19 cellular contexts compared by ENCODE assay signal in the genomic region with DNA sequence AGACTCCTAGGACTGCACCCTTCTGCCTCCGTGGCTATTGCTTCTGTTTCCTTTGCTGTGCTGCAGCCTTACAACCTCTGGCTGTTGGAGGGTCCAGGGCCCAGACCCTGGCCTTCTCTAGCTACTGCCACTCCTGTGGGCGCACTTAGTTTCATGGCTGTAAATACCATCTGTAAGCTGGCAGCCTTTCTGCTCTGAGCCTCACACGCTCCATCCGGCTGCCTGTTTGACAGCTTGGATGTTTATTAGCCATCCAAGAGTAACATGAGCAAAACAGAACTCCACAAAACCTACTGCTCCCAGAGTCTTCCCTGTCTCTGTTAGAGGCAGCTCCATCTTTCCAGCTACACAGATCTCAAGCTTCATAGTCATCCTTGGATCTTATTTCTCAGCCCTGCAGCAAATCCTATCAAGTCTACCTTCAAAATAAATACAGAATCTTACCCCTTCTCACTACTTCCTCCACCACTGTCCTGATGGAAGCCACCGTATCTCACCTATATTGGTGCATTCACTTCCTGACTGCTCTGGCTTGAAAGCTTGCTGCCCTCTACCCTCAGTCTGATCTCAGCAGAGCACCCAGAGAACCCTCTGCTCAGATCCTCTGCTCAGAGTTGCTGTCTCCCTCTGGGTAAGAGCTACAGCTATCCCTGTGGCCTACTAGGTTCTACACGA. TPM values are rescaled to one million over a fixed set of nuclear protein-coding genes. Genes with fewer than 3 reads are reported as not detected.
DNase-seq lines count a peak whose midpoint lies in the region; ATAC-seq and TF ChIP-seq lines count a peak whose summit lies in the region.
"Had no signal": no experiment of that assay in that cellular context is flagged by ENCODE, and none has a peak within 500 bp of the region (broad histone marks: within the 10 kb centered on the region; RNA-seq: fewer than 3 reads in every experiment).

No MANE protein-coding gene starts in this region.

- H3K4me1 ChIP-seq in cardiac muscle cell (ENCODE audit: low read depth) (peaks cover 26% of the 10 kb centered on the region), subcutaneous abdominal adipose tissue (ENCODE audit: control insufficient read depth in 5 of 5, insufficient read depth in 5 of 5, low read length in 5 of 5) (peaks cover 11 to 49% (median 43%) of the 10 kb centered on the region in 5 donors)
- H3K4me1 ChIP-seq: colonic mucosa had no signal

- no peaks in the 10 kb centered on the region for H3K27me3 ChIP-seq in cardiac muscle cell
- H3K27me3 ChIP-seq in subcutaneous abdominal adipose tissue (ENCODE audit: control insufficient read depth in 5 of 5, insufficient read depth in 4 of 5, low read length in 5 of 5), result no peaks in the 10 kb centered on the region
- H3K27me3 ChIP-seq: colonic mucosa, pancreas, tibial nerve had no signal

- peak overlapping the region; percentile 93 for H3K27ac ChIP-seq in cardiac muscle cell
- peak overlapping the region; percentile 69 for H3K27ac ChIP-seq in subcutaneous abdominal adipose tissue (ENCODE audit: low read depth, low read length)
- H3K27ac ChIP-seq: colonic mucosa, GM23248, pancreas, tibial nerve had no signal

- DNase-seq in cardiac muscle cell (ENCODE audit: low read depth in 1 of 2, low spot score in 1 of 2) (no peak), cardiac septum (ENCODE audit: low spot score) (no peak), NCI-H1694 treated with DMSO at 0.1 percent for 48 hours (lab: John Stamatoyannopoulos, UW) (peak; percentile 53), left ventricle myocardium superior (no peak), GM19240 (ENCODE audit: insufficient read length, low spot score) (no peak), UCSD-AML1 (lab: John Stamatoyannopoulos, UW; ENCODE audit: unreplicated experiment) (no peak)
- DNase-seq: AML-193; colonic mucosa; foreskin fibroblast; GM23248; NCI-H2081; NCI-H524 treated with DMSO at 0.1 percent for 48 hours; stimulated activated CD4-positive, alpha-beta T cell treated with anti-CD3 and anti-CD28 coated beads, Interleukin-4, amount 100 ng/mL, for 4 hours; stimulated activated CD8-positive, alpha-beta memory T cell treated with anti-CD3 and anti-CD28 coated beads, Interleukin-4, amount 100 ng/mL, for 48 hours had no signal

- H3K9ac ChIP-seq in subcutaneous abdominal adipose tissue (ENCODE audit: low read length in 5 of 5), result no peak overlapping the region
- H3K9ac ChIP-seq: GM23248 had no signal

- H3K9me3 ChIP-seq in cardiac muscle cell (ENCODE audit: low read depth) (no peaks in the 10 kb centered on the region), subcutaneous abdominal adipose tissue (ENCODE audit: control insufficient read depth in 5 of 5, low read length in 5 of 5) (no peaks in the 10 kb centered on the region)
- H3K9me3 ChIP-seq: colonic mucosa, pancreas, tibial nerve had no signal

- ATAC-seq in left ventricle myocardium superior, result peak; percentile 14
- no peak for ATAC-seq in GM21367 (IDR thresholded peaks at IDR 0.05; ENCODE audit: unreplicated experiment)
- ATAC-seq: pancreas had no signal

- H3K36me3 ChIP-seq in cardiac muscle cell (peaks cover 9% of the 10 kb centered on the region), subcutaneous abdominal adipose tissue (ENCODE audit: control insufficient read depth in 5 of 5, insufficient read depth in 5 of 5, low read length in 5 of 5) (peaks cover 4 to 29% (median 15%) of the 10 kb centered on the region in 5 donors)
- H3K36me3 ChIP-seq: colonic mucosa, pancreas had no signal

- H3K4me3 ChIP-seq in cardiac muscle cell (no peak overlapping the region), subcutaneous abdominal adipose tissue (ENCODE audit: low read depth in 1 of 5, low read length in 5 of 5) (no peak overlapping the region)
- H3K4me3 ChIP-seq: colonic mucosa, GM23248, pancreas, smooth muscle cell, tibial nerve had no signal

- TF ChIP-seq CTCF in cardiac muscle cell (IDR thresholded peaks at IDR 0.05; ENCODE audit: low read depth, low read length), result no peak

- intact Hi-C loops in cardiac septum (cut with DNase I), result no loop called here
- intact Hi-C loops in left ventricle myocardium superior (cut with micrococcal nuclease), result no loop called here

RNA-seq across cellular contexts. Expression of a gene that starts 19.1 kb away (rescaled TPM):
- 12.3 and 12.5 TPM in 2 replicates for total RNA-seq in cardiac muscle cell
- 10.4 and 12.2 TPM in 2 replicates for polyA plus RNA-seq in cardiac muscle cell
- 4.0 TPM for total RNA-seq in cardiac septum
- 3.8 TPM for total RNA-seq in left ventricle myocardium superior

RNA-seq across cellular contexts. Expression of a gene that starts 30.3 kb away (rescaled TPM):
- 21.0 and 28.0 TPM in 2 replicates for total RNA-seq in cardiac muscle cell
- polyA plus RNA-seq in cardiac muscle cell, result 25.0 and 34.1 TPM in 2 replicates
- 19.0 TPM for total RNA-seq in cardiac septum
- total RNA-seq in left ventricle myocardium superior, result 20.8 TPM
